8 cellular contexts compared by ENCODE assay signal in genomic region chr18:79678665-79679551, GRCh38. TPM values are rescaled to one million over a fixed set of nuclear protein-coding genes. Genes with fewer than 3 reads are reported as not detected.
DNase-seq lines count a peak whose midpoint lies in the region; ATAC-seq, FAIRE-seq and TF ChIP-seq lines count a peak whose summit lies in the region.

No MANE protein-coding gene starts in this region.

- intact Hi-C loops in activated CD4-positive, alpha-beta T cell treated with anti-CD3 and anti-CD28 coated beads for 36 hours (cut with DNase I, micrococcal nuclease), result loop anchor here (1.0 to 2.0 kb wide), 12 partner anchors 156 to 430 kb away; partner anchors contain the start of genes ADNP2 (in 2 of the 2), HSBP1L1 (in 2 of the 2), NFATC1 (in 2 of the 2) and RBFA (in 1 of the 2)
- intact Hi-C loops in kidney (cut with DNase I), result no loop called here

- no peaks in the 10 kb centered on the region for H3K27me3 Mint-ChIP-seq in activated CD4-positive, alpha-beta T cell treated with anti-CD3 and anti-CD28 coated beads for 36 hours

- DNase-seq in BE2C (peak; percentile 92), GM19239 (ENCODE audit: insufficient read length, low spot score) (peak; percentile 98), NCI-H510A treated with DMSO at 0.1 percent for 48 hours (lab: John Stamatoyannopoulos, UW) (peak; percentile 94), choroid plexus epithelial cell (ENCODE audit: low read depth) (peak; percentile 99), kidney (peak; percentile 100)
- DNase-seq in activated CD4-positive, alpha-beta T cell treated with anti-CD3 and anti-CD28 coated beads for 36 hours, result peak; percentile 99
- peak; percentile 94 to 97 for DNase-seq in stimulated activated CD4-positive, alpha-beta T cell treated with anti-CD3 and anti-CD28 coated beads, Interleukin-15, amount 100 ng/mL, for 1 hour (ENCODE audit: low read depth in 1 of 2, low spot score in 1 of 2)

- CTCF ChIA-PET in activated CD4-positive, alpha-beta T cell treated with anti-CD3 and anti-CD28 coated beads for 36 hours (lab: Charles Lee), result interaction anchor here (0.6 to 0.7 kb wide), 3 partner anchors 36 to 280 kb away, joined by 3 to 4 read pairs (median 4); no protein-coding TSS in a partner anchor

- peak overlapping the region; percentile 73 for H3K4me3 ChIP-seq in BE2C (ENCODE audit: low read depth, low read length)
- peak overlapping the region; percentile 97 for H3K4me3 ChIP-seq in choroid plexus epithelial cell (ENCODE audit: low read depth, low read length)
- H3K4me3 ChIP-seq in kidney (ENCODE audit: low read length in 2 of 2), result peak overlapping the region; percentile 58 to 87

- FAIRE-seq in GM19239 (lab: Jason Lieb, UNC) (peak; percentile 99), kidney (lab: Jason Lieb, UNC) (peak; percentile 51)

- POLR2A ChIA-PET in activated CD4-positive, alpha-beta T cell treated with anti-CD3 and anti-CD28 coated beads for 36 hours (lab: Charles Lee), result interaction anchor here (0.7 to 0.8 kb wide), 2 partner anchors 276 to 611 kb away, joined by 3 to 5 read pairs; no protein-coding TSS in a partner anchor

- no peaks in the 10 kb centered on the region for H3K27me3 ChIP-seq in BE2C

- H3K36me3 ChIP-seq in BE2C (no peaks in the 10 kb centered on the region), kidney (ENCODE audit: control insufficient read depth in 1 of 2, insufficient read depth in 2 of 2, low read length in 2 of 2) (peaks cover 0 to 2% of the 10 kb centered on the region in 2 donors)

- H3K4me1 ChIP-seq in BE2C, result no peaks in the 10 kb centered on the region; the same call in 1 of the 2 replicates
- H3K4me1 ChIP-seq in kidney (ENCODE audit: control insufficient read depth in 1 of 2, insufficient read depth in 1 of 2, low read depth in 1 of 2, low read length in 2 of 2), result peaks cover 17 to 23% of the 10 kb centered on the region in 2 donors

- no peaks in the 10 kb centered on the region for H3K9me3 ChIP-seq in BE2C
- H3K9me3 ChIP-seq in kidney (ENCODE audit: control insufficient read depth in 1 of 2, low read length in 2 of 2), result no peaks in the 10 kb centered on the region

- H3K9ac ChIP-seq in kidney (ENCODE audit: low read length in 2 of 2), result peak overlapping the region; percentile 79 to 89

- TF ChIP-seq CTCF in BE2C (IDR thresholded peaks at IDR 0.05; ENCODE audit: low read depth, low read length) (no peak), choroid plexus epithelial cell (conservative IDR thresholded peaks at IDR 0.05; ENCODE audit: low read depth, low read length) (no peak), kidney (IDR thresholded peaks at IDR 0.05; ENCODE audit: borderline replicate concordance, extremely low read depth, insufficient read depth) (no peak)

- peaks cover 2% of the 10 kb centered on the region for H3K9me3 Mint-ChIP-seq in activated CD4-positive, alpha-beta T cell treated with anti-CD3 and anti-CD28 coated beads for 36 hours (ENCODE audit: low read depth)

- H3K36me3 Mint-ChIP-seq in activated CD4-positive, alpha-beta T cell treated with anti-CD3 and anti-CD28 coated beads for 36 hours (ENCODE audit: low read depth), result peaks cover 62% of the 10 kb centered on the region

- peaks cover 61% of the 10 kb centered on the region for H3K4me1 Mint-ChIP-seq in activated CD4-positive, alpha-beta T cell treated with anti-CD3 and anti-CD28 coated beads for 36 hours

- peak overlapping the region; percentile 90 for H3K4me3 Mint-ChIP-seq in activated CD4-positive, alpha-beta T cell treated with anti-CD3 and anti-CD28 coated beads for 36 hours

- peak; percentile 89 for ATAC-seq in HG03442 (IDR thresholded peaks at IDR 0.05; ENCODE audit: unreplicated experiment)
- ATAC-seq in activated CD4-positive, alpha-beta T cell treated with anti-CD3 and anti-CD28 coated beads for 36 hours, result peak; percentile 91

- peak overlapping the region; percentile 96 to 99 for H3K27ac ChIP-seq in kidney (ENCODE audit: low read depth in 2 of 2, low read length in 2 of 2)

- peak overlapping the region; percentile 97 for H3K27ac Mint-ChIP-seq in activated CD4-positive, alpha-beta T cell treated with anti-CD3 and anti-CD28 coated beads for 36 hours

RNA-seq across cellular contexts. Expression of gene CTDP1, which starts 0.7 kb away (rescaled TPM):
- 18.1 TPM for polyA plus RNA-seq in BE2C (2012; ENCODE audit: insufficient read depth, insufficient read length, low read depth)
- total RNA-seq in activated CD4-positive, alpha-beta T cell treated with anti-CD3 and anti-CD28 coated beads for 36 hours, result 10 to 100 TPM; 36.7 to 45.5 TPM
- total RNA-seq in kidney, result 21.8 TPM
- polyA plus RNA-seq in kidney (ENCODE audit: insufficient read depth, low read depth, low replicate concordance), result 11.1 TPM

Comparison
In these comparisons a context has a peak if more than half of its experiments do, and no peak if none do; other contexts are left out.
1. Peak in every context shown above with its lines: DNase-seq, ATAC-seq, H3K4me3 ChIP-seq and H3K27ac ChIP-seq.